ENCODE assay signal across 29 cellular contexts in genomic region chr19:29757551-29757950, GRCh38.
"Had no signal": no experiment of that assay in that cellular context is flagged by ENCODE, and none has a peak within 500 bp of the region (broad histone marks: within the 10 kb centered on the region; RNA-seq: fewer than 3 reads in every experiment).

No MANE protein-coding gene starts in this region.

- FAIRE-seq: pancreas, small intestine had no signal

- H3K4me1 Mint-ChIP-seq: naive thymus-derived CD8-positive, alpha-beta T cell; stimulated activated effector memory CD8-positive, alpha-beta T cell treated with anti-CD3 and anti-CD28 coated beads, Interleukin-12 subunit alpha, Interleukin-12 subunit beta, amount 100 ng/mL, for 72 hours had no signal

- H3K27ac Mint-ChIP-seq: naive B cell; naive thymus-derived CD8-positive, alpha-beta T cell; natural killer cell treated with Interleukin-12 subunit alpha and Interleukin-12 subunit beta and Interleukin-15 and Interleukin-18, amount 100 ng/mL, for 72 hours; nephron progenitor cell; neural progenitor cell; stimulated activated effector memory CD8-positive, alpha-beta T cell treated with anti-CD3 and anti-CD28 coated beads, Interleukin-12 subunit alpha, Interleukin-12 subunit beta, amount 100 ng/mL, for 72 hours; stimulated activated naive B cell treated with anti-CD40 and anti-IgM and Interleukin-4, amounts not matched to agents 10 μg/mL and 1 μg/mL and 100 μg/mL, for 72 hours; stimulated activated naive CD8-positive, alpha-beta T cell treated with anti-CD3 and anti-CD28 coated beads, Interleukin-15, Interleukin-2, amounts not matched to agents 100 ng/mL and 50 ng/mL, for 24 hours had no signal

- H3K9ac ChIP-seq: neural progenitor cell had no signal

- H3K4me3 ChIP-seq: neural progenitor cell, pancreas, prostate gland, right atrium auricular region, right lobe of liver, sigmoid colon, stomach, thoracic aorta, thyroid gland, tibial nerve, upper lobe of left lung, uterus had no signal

- H3K4me2 ChIP-seq: neural progenitor cell had no signal

- H3K4me3 Mint-ChIP-seq: naive B cell; naive thymus-derived CD8-positive, alpha-beta T cell; natural killer cell treated with Interleukin-12 subunit alpha and Interleukin-12 subunit beta and Interleukin-15 and Interleukin-18, amount 100 ng/mL, for 72 hours; nephron progenitor cell; neural progenitor cell; stimulated activated effector memory CD8-positive, alpha-beta T cell treated with anti-CD3 and anti-CD28 coated beads, Interleukin-12 subunit alpha, Interleukin-12 subunit beta, amount 100 ng/mL, for 72 hours; stimulated activated naive B cell treated with anti-CD40 and anti-IgM and Interleukin-4, amounts not matched to agents 10 μg/mL and 1 μg/mL and 100 μg/mL, for 72 hours; stimulated activated naive CD8-positive, alpha-beta T cell treated with anti-CD3 and anti-CD28 coated beads, Interleukin-15, Interleukin-2, amounts not matched to agents 100 ng/mL and 50 ng/mL, for 24 hours had no signal

- H3K9me3 Mint-ChIP-seq: naive B cell; naive thymus-derived CD8-positive, alpha-beta T cell; natural killer cell treated with Interleukin-12 subunit alpha and Interleukin-12 subunit beta and Interleukin-15 and Interleukin-18, amount 100 ng/mL, for 72 hours; nephron progenitor cell; neural progenitor cell; stimulated activated effector memory CD8-positive, alpha-beta T cell treated with anti-CD3 and anti-CD28 coated beads, Interleukin-12 subunit alpha, Interleukin-12 subunit beta, amount 100 ng/mL, for 72 hours; stimulated activated naive B cell treated with anti-CD40 and anti-IgM and Interleukin-4, amounts not matched to agents 10 μg/mL and 1 μg/mL and 100 μg/mL, for 72 hours; stimulated activated naive CD8-positive, alpha-beta T cell treated with anti-CD3 and anti-CD28 coated beads, Interleukin-15, Interleukin-2, amounts not matched to agents 100 ng/mL and 50 ng/mL, for 24 hours had no signal

- H3K9me3 ChIP-seq: neutrophil, pancreas, prostate gland, right atrium auricular region, right lobe of liver, sigmoid colon, stomach, thoracic aorta, thyroid gland, tibial nerve, upper lobe of left lung, uterus had no signal

- H3K36me3 ChIP-seq: neural progenitor cell, neutrophil, pancreas, prostate gland, right atrium auricular region, right lobe of liver, sigmoid colon, stomach, thoracic aorta, thyroid gland, tibial nerve, upper lobe of left lung, uterus had no signal

- H3K27me3 ChIP-seq: neural progenitor cell, pancreas, right atrium auricular region, right lobe of liver, thyroid gland, upper lobe of left lung, uterus had no signal

- H3K27me3 Mint-ChIP-seq: natural killer cell treated with Interleukin-12 subunit alpha and Interleukin-12 subunit beta and Interleukin-15 and Interleukin-18, amount 100 ng/mL, for 72 hours; stimulated activated naive CD8-positive, alpha-beta T cell treated with anti-CD3 and anti-CD28 coated beads, Interleukin-15, Interleukin-2, amounts not matched to agents 100 ng/mL and 50 ng/mL, for 24 hours had no signal

- DNase-seq: naive B cell; naive thymus-derived CD8-positive, alpha-beta T cell; nephron progenitor cell; nucleus accumbens; pancreas; retina; right lobe of liver; sigmoid colon; small intestine; stimulated activated CD4-positive, alpha-beta T cell treated with anti-CD3 and anti-CD28 coated beads, Interleukin-15, amount 100 ng/mL, for 24 hours; stimulated activated CD4-positive, alpha-beta T cell treated with anti-CD3 and anti-CD28 coated beads, Interleukin-2, amount 100 ng/mL, for 24 hours; stimulated activated CD4-positive, alpha-beta T cell treated with anti-CD3 and anti-CD28 coated beads, Interleukin-2, amount 100 ng/mL, for 48 hours; stimulated activated CD4-positive, alpha-beta T cell treated with anti-CD3 and anti-CD28 coated beads, Interleukin-4, amount 100 ng/mL, for 24 hours; stimulated activated naive B cell treated with anti-CD40 and anti-IgM and Interleukin-4, amounts not matched to agents 10 μg/mL and 1 μg/mL and 100 μg/mL, for 72 hours; stimulated activated naive CD4-positive, alpha-beta T cell treated with Interleukin-2 at 50 U/mL for 16 hours; stomach; thyroid gland; trophoblast cell; uterus had no signal

- H3K27ac ChIP-seq: neural progenitor cell, neutrophil, pancreas, prostate gland, right atrium auricular region, right lobe of liver, sigmoid colon, stomach, thoracic aorta, thyroid gland, tibial nerve, upper lobe of left lung, uterus had no signal

- H2AFZ ChIP-seq: neural progenitor cell had no signal

- ATAC-seq: naive thymus-derived CD8-positive, alpha-beta T cell; natural killer cell treated with Interleukin-12 subunit alpha and Interleukin-12 subunit beta and Interleukin-15 and Interleukin-18, amount 100 ng/mL, for 72 hours; pancreas; right lobe of liver; stimulated activated effector memory CD8-positive, alpha-beta T cell treated with anti-CD3 and anti-CD28 coated beads, Interleukin-12 subunit alpha, Interleukin-12 subunit beta, amount 100 ng/mL, for 72 hours; stimulated activated naive B cell treated with anti-CD40 and anti-IgM and Interleukin-4, amounts not matched to agents 10 μg/mL and 1 μg/mL and 100 μg/mL, for 72 hours had no signal

- H3K4me1 ChIP-seq: neural progenitor cell, pancreas, prostate gland, right lobe of liver, sigmoid colon, thyroid gland, uterus had no signal

- H3K36me3 Mint-ChIP-seq: naive B cell; naive thymus-derived CD8-positive, alpha-beta T cell; natural killer cell treated with Interleukin-12 subunit alpha and Interleukin-12 subunit beta and Interleukin-15 and Interleukin-18, amount 100 ng/mL, for 72 hours; neural progenitor cell; stimulated activated effector memory CD8-positive, alpha-beta T cell treated with anti-CD3 and anti-CD28 coated beads, Interleukin-12 subunit alpha, Interleukin-12 subunit beta, amount 100 ng/mL, for 72 hours; stimulated activated naive B cell treated with anti-CD40 and anti-IgM and Interleukin-4, amounts not matched to agents 10 μg/mL and 1 μg/mL and 100 μg/mL, for 72 hours had no signal
